Comparison of ENCODE assay signal across 21 cellular contexts in the genomic region with DNA sequence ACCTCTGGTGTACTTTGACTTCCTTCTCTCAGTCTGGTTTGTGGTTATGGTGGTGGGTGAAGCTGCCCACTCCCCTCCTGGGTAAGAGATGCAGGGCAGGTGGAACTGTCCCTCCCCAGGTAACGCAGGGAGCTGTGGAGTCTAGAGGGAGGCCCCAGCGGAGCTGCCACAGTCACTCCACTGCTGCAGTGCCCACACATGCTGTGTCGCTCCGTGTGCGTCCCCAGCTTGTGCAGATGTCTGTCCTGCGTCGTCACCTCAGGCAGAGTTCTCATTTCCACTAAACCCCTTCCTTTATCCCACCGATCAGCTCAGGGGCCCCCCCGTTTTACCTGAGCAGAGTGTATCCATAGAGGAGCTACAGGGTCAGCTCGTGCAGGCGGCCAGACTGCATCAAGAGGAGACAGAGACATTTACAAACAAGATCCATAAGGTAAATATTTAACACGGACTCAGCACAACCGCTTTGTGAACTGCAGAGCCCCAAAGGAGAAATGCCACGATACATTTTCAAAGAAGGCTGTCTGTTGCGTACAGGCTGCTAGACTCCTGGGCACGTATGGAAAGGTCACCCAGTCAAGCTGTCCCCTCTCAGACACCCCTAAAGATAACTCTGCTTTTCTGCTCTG.
DNase-seq lines count a peak whose midpoint lies in the region; ATAC-seq and TF ChIP-seq lines count a peak whose summit lies in the region.
"Had no signal": no experiment of that assay in that cellular context is flagged by ENCODE, and none has a peak within 500 bp of the region (broad histone marks: within the 10 kb centered on the region; RNA-seq: fewer than 3 reads in every experiment).

No MANE protein-coding gene starts in this region.

- BruUV-seq in Panc1 (replicated peaks; lab: Mats Ljungman, UMichigan) (no TSS peak), PC-9 (replicated peaks; lab: Mats Ljungman, UMichigan) (no TSS peak)

- CTCF ChIA-PET in SK-N-SH (lab: Yijun Ruan, JAX) (interaction anchor here (1.3 to 3.0 kb wide), 5 partner anchors 27 to 195 kb away, joined by 4 to 10 read pairs (median 7); no protein-coding TSS in a partner anchor), Panc1 (lab: Charles Lee) (interaction anchor here (0.7 kb wide), 1 partner anchor 49 kb away, joined by 3 read pairs; no protein-coding TSS in a partner anchor), PC-9 (lab: Charles Lee) (interaction anchor here (0.5 kb wide), 1 partner anchor 8 kb away, joined by 3 read pairs; no protein-coding TSS in a partner anchor)

- H3K79me2 ChIP-seq in SK-N-SH (ENCODE audit: insufficient read depth), result no peaks in the 10 kb centered on the region; the same call in 1 of the 2 replicates
- no peaks in the 10 kb centered on the region for H3K79me2 ChIP-seq in PC-9 (ENCODE audit: low read depth)

- H3K9me2 ChIP-seq in SK-N-SH (no peaks in the 10 kb centered on the region), PC-9 (ENCODE audit: insufficient read depth) (no peaks in the 10 kb centered on the region)

- H3K4me1 ChIP-seq in SK-N-SH (ENCODE audit: control insufficient read depth in 1 of 2, insufficient read depth in 2 of 2, low read depth in 1 of 2, low read length in 1 of 2), result peaks cover 41 to 56% of the 10 kb centered on the region in 2 experiments
- H3K4me1 ChIP-seq in Panc1 (ENCODE audit: control insufficient read depth, insufficient read depth, low read length), result peaks cover 37% of the 10 kb centered on the region
- H3K4me1 ChIP-seq in muscle layer of colon (ENCODE audit: insufficient read depth, low read length), result peaks cover 62% of the 10 kb centered on the region
- peaks cover 41% of the 10 kb centered on the region for H3K4me1 ChIP-seq in PC-9 (replicated peaks; ENCODE audit: insufficient read depth)

- H3K36me3 ChIP-seq in SK-N-SH (replicated peaks in 1 of 2; ENCODE audit: control insufficient read depth in 1 of 2, insufficient read depth in 2 of 2, low read length in 1 of 2) (peaks cover 30 to 39% of the 10 kb centered on the region in 2 experiments), Panc1 (ENCODE audit: control insufficient read depth, insufficient read depth, low read length) (peaks cover 4% of the 10 kb centered on the region; the same call in 1 of the 2 replicates), muscle layer of colon (ENCODE audit: insufficient read depth, low read length) (peaks cover 22% of the 10 kb centered on the region), PC-9 (ENCODE audit: low read depth) (no peaks in the 10 kb centered on the region)
- H3K36me3 ChIP-seq: Peyer's patch had no signal

- peaks cover 11% of the 10 kb centered on the region for H3K36me3 Mint-ChIP-seq in type B pancreatic cell

- H4K20me1 ChIP-seq in SK-N-SH (ENCODE audit: insufficient read depth) (no peaks in the 10 kb centered on the region), PC-9 (ENCODE audit: insufficient read depth) (no peaks in the 10 kb centered on the region)

- peaks cover 63% of the 10 kb centered on the region for H3K4me1 Mint-ChIP-seq in type B pancreatic cell (ENCODE audit: unreplicated experiment)

- no peak overlapping the region for H3K9ac ChIP-seq in SK-N-SH
- H3K9ac ChIP-seq in muscle layer of colon (ENCODE audit: low read length), result peak overlapping the region; percentile 10
- H3K9ac ChIP-seq: GM23248 had no signal

- no peak for TF ChIP-seq EP300 in SK-N-SH (IDR thresholded peaks at IDR 0.05; ENCODE audit: borderline replicate concordance in 1 of 2, low read depth in 1 of 2, low read length in 1 of 2)

- no peak overlapping the region for H3K4me2 ChIP-seq in SK-N-SH
- no peak overlapping the region for H3K4me2 ChIP-seq in PC-9

- ATAC-seq in SK-N-SH treated with all-trans-retinoic acid at 6 μM for 48 hours (no peak), Panc1 (no peak)

- H3K27ac ChIP-seq in SK-N-SH (ENCODE audit: low read depth in 2 of 2, low read length in 1 of 2) (peak overlapping the region; percentile 91 to 94; a peak in 3 of 4 replicates), Panc1 (ENCODE audit: low read length) (peak overlapping the region; percentile 9; the same call in 1 of the 2 replicates), muscle layer of colon (ENCODE audit: low read depth, low read length) (peak overlapping the region; percentile 37), PC-9 (no peak overlapping the region)
- H3K27ac ChIP-seq: 22Rv1, GM23248, HL-60, Peyer's patch had no signal

- H3K27me3 Mint-ChIP-seq in type B pancreatic cell, result no peaks in the 10 kb centered on the region

- POLR2A ChIA-PET in SK-N-SH (lab: Yijun Ruan, JAX), result interaction anchor here (3.2 kb wide), 1 partner anchor 26 kb away, joined by 26 read pairs; no protein-coding TSS in a partner anchor
- POLR2A ChIA-PET in Panc1 (lab: Charles Lee), result interaction anchor here (0.6 kb wide), 1 partner anchor 1122 kb away, joined by 3 read pairs; no protein-coding TSS in a partner anchor
- POLR2A ChIA-PET in PC-9 (lab: Charles Lee; ENCODE audit: unreplicated experiment), result no interaction called here

- H3K9me3 Mint-ChIP-seq in type B pancreatic cell, result no peaks in the 10 kb centered on the region

- peak overlapping the region; percentile 43 for H3K4me3 Mint-ChIP-seq in type B pancreatic cell

- H3K9me3 ChIP-seq in SK-N-SH (no peaks in the 10 kb centered on the region), Panc1 (ENCODE audit: control insufficient read depth, insufficient read depth, low read depth, low read length) (no peaks in the 10 kb centered on the region), muscle layer of colon (ENCODE audit: low read length) (no peaks in the 10 kb centered on the region), PC-9 (ENCODE audit: insufficient read depth, low read depth) (no peaks in the 10 kb centered on the region)
- H3K9me3 ChIP-seq: MG63, Peyer's patch had no signal

- WGBS in SK-N-SH (ENCODE audit: low lambda C conversion rate), result 87% methylated on average over 15 of the region's 16 CpGs

- no peak overlapping the region for H2AFZ ChIP-seq in SK-N-SH (ENCODE audit: low read depth)
- no peak overlapping the region for H2AFZ ChIP-seq in PC-9
- H2AFZ ChIP-seq: GM23248 had no signal

- in situ Hi-C loops in Panc1 (cut with HindIII; ENCODE audit: low pct_unique_long_range_greater_than_20kb, low sequenced_read_pairs), result no loop called here

- no peak for TF ChIP-seq CTCF in SK-N-SH (IDR thresholded peaks at IDR 0.05)
- TF ChIP-seq CTCF in Panc1 (IDR thresholded peaks at IDR 0.05), result no peak
- no peak for TF ChIP-seq CTCF in type B pancreatic cell (conservative IDR thresholded peaks at IDR 0.05)
- no peak for TF ChIP-seq CTCF in PC-9 (conservative IDR thresholded peaks at IDR 0.05)

- H3K27me3 ChIP-seq in SK-N-SH (ENCODE audit: insufficient read depth), result no peaks in the 10 kb centered on the region
- H3K27me3 ChIP-seq in Panc1 (ENCODE audit: control insufficient read depth, insufficient read depth, low read length), result no peaks in the 10 kb centered on the region
- H3K27me3 ChIP-seq in muscle layer of colon (ENCODE audit: control insufficient read depth in 1 of 2, insufficient read depth in 2 of 2, low read length in 2 of 2), result no peaks in the 10 kb centered on the region
- no peaks in the 10 kb centered on the region for H3K27me3 ChIP-seq in PC-9 (ENCODE audit: insufficient read depth, low read depth)
- H3K27me3 ChIP-seq: MG63, Peyer's patch had no signal

- no peak overlapping the region for H3K27ac Mint-ChIP-seq in type B pancreatic cell

- no peak for TF ChIP-seq RAD21 in SK-N-SH (IDR thresholded peaks at IDR 0.05; ENCODE audit: low read length)

- DNase-seq in SK-N-SH (no peak), Panc1 (ENCODE audit: low read depth, low spot score) (no peak), type B pancreatic cell (ENCODE audit: extremely low spot score, unreplicated experiment) (no peak), kidney glomerular epithelial cell (lab: John Stamatoyannopoulos, UW) (no peak), NCI-H146 treated with DMSO at 0.1 percent for 48 hours (lab: John Stamatoyannopoulos, UW; ENCODE audit: unreplicated experiment) (no peak), PC-9 (no peak)
- DNase-seq: DMS79 treated with DMSO at 0.1 percent for 48 hours, GF-D8, GM23248, MG63, NCI-H1092 treated with DMSO at 0.1 percent for 48 hours, NCI-H187 treated with DMSO at 0.1 percent for 48 hours, NCI-H2171, NCI-H446 treated with DMSO at 0.1 percent for 48 hours, NCI-H748 treated with DMSO at 0.1 percent for 48 hours, Peyer's patch, Right ventricle myocardium superior had no signal

- intact Hi-C loops in Panc1 (cut with micrococcal nuclease; ENCODE audit: unreplicated experiment), result loop anchor here (10.0 kb wide), 1 partner anchor 78 kb away; no protein-coding TSS in a partner anchor
- intact Hi-C loops in PC-9 (cut with micrococcal nuclease; ENCODE audit: unreplicated experiment), result no loop called here

- H3F3A ChIP-seq in SK-N-SH (replicated peaks; ENCODE audit: insufficient read depth) (peaks cover 25% of the 10 kb centered on the region), PC-9 (ENCODE audit: insufficient read depth, low read depth) (peaks cover 30% of the 10 kb centered on the region)

- no peak overlapping the region for H3K4me3 ChIP-seq in SK-N-SH (ENCODE audit: low read depth in 2 of 2, low read length in 1 of 2)
- no peak overlapping the region for H3K4me3 ChIP-seq in Panc1 (ENCODE audit: low read depth in 2 of 2, low read length in 2 of 2)
- H3K4me3 ChIP-seq in muscle layer of colon (ENCODE audit: low read depth in 1 of 2, low read length in 2 of 2), result peak overlapping the region in 1 of 2 donors; percentile 3
- H3K4me3 ChIP-seq in PC-9, result no peak overlapping the region
- H3K4me3 ChIP-seq: GM23248, MG63, Peyer's patch had no signal

TF ChIP-seq in SK-N-SH, 30 proteins besides CTCF, POLR2A, EP300 and RAD21 (continues in another document):
- TF ChIP-seq FOXJ3 (CRISPR knock-in tag; IDR thresholded peaks at IDR 0.05), result no peak
- TF ChIP-seq, protein P1, sequence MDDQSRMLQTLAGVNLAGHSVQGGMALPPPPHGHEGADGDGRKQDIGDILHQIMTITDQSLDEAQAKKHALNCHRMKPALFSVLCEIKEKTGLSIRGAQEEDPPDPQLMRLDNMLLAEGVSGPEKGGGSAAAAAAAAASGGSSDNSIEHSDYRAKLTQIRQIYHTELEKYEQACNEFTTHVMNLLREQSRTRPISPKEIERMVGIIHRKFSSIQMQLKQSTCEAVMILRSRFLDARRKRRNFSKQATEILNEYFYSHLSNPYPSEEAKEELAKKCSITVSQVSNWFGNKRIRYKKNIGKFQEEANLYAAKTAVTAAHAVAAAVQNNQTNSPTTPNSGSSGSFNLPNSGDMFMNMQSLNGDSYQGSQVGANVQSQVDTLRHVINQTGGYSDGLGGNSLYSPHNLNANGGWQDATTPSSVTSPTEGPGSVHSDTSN (IDR thresholded peaks at IDR 0.05), result no peak

TF ChIP-seq in SK-N-SH treated with all-trans-retinoic acid at 6 μM for 48 hours, 23 proteins besides CTCF, POLR2A, EP300 and RAD21 (continues in another document):
- TF ChIP-seq ZFP30 (CRISPR knock-in tag; IDR thresholded peaks at IDR 0.05) (no peak), RARB (CRISPR knock-in tag; IDR thresholded peaks at IDR 0.05) (no peak), ZFP3 (CRISPR knock-in tag; IDR thresholded peaks at IDR 0.05) (no peak)
